In the genomic region with DNA sequence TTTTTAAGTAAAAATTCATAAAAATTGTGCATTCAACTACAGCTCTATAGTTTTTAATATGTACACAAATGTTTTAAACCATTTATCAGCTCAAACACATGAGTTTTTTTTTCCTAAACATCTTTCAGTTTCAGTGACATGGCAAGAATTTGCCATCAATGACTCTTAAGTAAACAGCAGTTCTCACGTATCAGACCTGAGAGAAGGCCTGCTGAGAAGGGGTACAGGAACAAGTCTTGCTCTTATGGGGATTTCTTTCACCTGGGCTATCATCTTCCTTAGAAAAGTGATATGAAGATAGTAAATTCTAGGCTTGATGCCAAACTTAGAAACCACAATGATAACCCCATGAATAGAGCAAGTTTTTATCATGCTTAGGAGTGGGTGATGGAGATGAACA, we compare ENCODE assay signal across 27 cellular contexts.
DNase-seq lines count a peak whose midpoint lies in the region; ATAC-seq and TF ChIP-seq lines count a peak whose summit lies in the region.
"Had no signal": no experiment of that assay in that cellular context is flagged by ENCODE, and none has a peak within 500 bp of the region (broad histone marks: within the 10 kb centered on the region; RNA-seq: fewer than 3 reads in every experiment).

No MANE protein-coding gene starts in this region.

- no peaks in the 10 kb centered on the region for H3K79me2 ChIP-seq in KMS-11 (ENCODE audit: insufficient read depth, low read depth)

- TF ChIP-seq CTCF in KMS-11 (conservative IDR thresholded peaks at IDR 0.05; ENCODE audit: low read depth, low read length) (no peak), choroid plexus epithelial cell (conservative IDR thresholded peaks at IDR 0.05; ENCODE audit: low read depth, low read length) (no peak)

- no peak overlapping the region for H2AFZ ChIP-seq in KMS-11 (ENCODE audit: low read depth)

- no peak overlapping the region for H3K4me3 ChIP-seq in KMS-11 (IDR thresholded peaks at IDR 0.05; ENCODE audit: insufficient read depth, low read depth, low read length)
- H3K4me3 ChIP-seq in choroid plexus epithelial cell (ENCODE audit: low read depth, low read length) = no peak overlapping the region
- H3K4me3 ChIP-seq: ovary, right atrium auricular region, thyroid gland had no signal

- no peak for ATAC-seq in GM21447 (IDR thresholded peaks at IDR 0.05; ENCODE audit: unreplicated experiment)
- ATAC-seq: activated CD8-positive, alpha-beta T cell treated with anti-CD3 and anti-CD28 coated beads, Interleukin-2, amount 10 ng/mL, durations not matched to agents 7 days and 5 days; left cardiac atrium; natural killer cell treated with Interleukin-12 subunit alpha and Interleukin-12 subunit beta and Interleukin-15 and Interleukin-18, amount 100 ng/mL, for 72 hours had no signal

- H3K9ac ChIP-seq in KMS-11 = no peak overlapping the region; the same call in 1 of the 2 replicates

- peak overlapping the region; percentile 40; the same call in 1 of the 2 replicates for H3K27ac ChIP-seq in KMS-11
- H3K27ac ChIP-seq: ovary, right atrium auricular region, thyroid gland had no signal

- peak; percentile 71 for DNase-seq in H4 (ENCODE audit: low spot score)
- DNase-seq in NCI-H2196 (lab: John Stamatoyannopoulos, UW; ENCODE audit: unreplicated experiment) = peak; percentile 3
- peak; percentile 9 for DNase-seq in choroid plexus epithelial cell (ENCODE audit: low read depth)
- DNase-seq in GM19238 (ENCODE audit: insufficient read length, low spot score) = no peak
- no peak for DNase-seq in HuH-7 (ENCODE audit: low spot score)
- DNase-seq: activated CD4-positive, CD25-positive, alpha-beta regulatory T cell treated with anti-CD3 and anti-CD28 coated beads, Interleukin-2, amount 50 U/mL, for 72 hours; activated CD8-positive, alpha-beta T cell treated with anti-CD3 and anti-CD28 coated beads, Interleukin-2, amount 10 ng/mL, durations not matched to agents 7 days and 5 days; activated naive CD4-positive, alpha-beta T cell treated with anti-CD3 and anti-CD28 coated beads for 36 hours; activated T-cell treated with anti-CD3 and anti-CD28 coated beads, Interleukin-2, amount 50 U/mL, for 1 hour; AML-193; caudate nucleus; CD8-positive, alpha-beta memory T cell; DMS153; GDM1; head of caudate nucleus; left cardiac atrium; midbrain; NCI-H1930; NCI-H774; ovary; stimulated activated CD4-positive, alpha-beta T cell treated with anti-CD3 and anti-CD28 coated beads, Interleukin-4, amount 100 ng/mL, for 24 hours; SW 1271; thyroid gland had no signal

- no peaks in the 10 kb centered on the region for H3K27me3 ChIP-seq in KMS-11 (ENCODE audit: insufficient read depth, low read depth)
- H3K27me3 ChIP-seq: ovary, right atrium auricular region, thyroid gland had no signal

- no peaks in the 10 kb centered on the region for H4K20me1 ChIP-seq in KMS-11 (ENCODE audit: insufficient read depth)

- H3K4me2 ChIP-seq in KMS-11 = peak overlapping the region; percentile 44; the same call in 1 of the 2 replicates

- no peaks in the 10 kb centered on the region for H3K36me3 ChIP-seq in KMS-11 (ENCODE audit: insufficient read depth)
- H3K36me3 ChIP-seq: ovary, right atrium auricular region, thyroid gland had no signal

- H3K4me1 ChIP-seq in KMS-11 (ENCODE audit: low read depth, poor library complexity, severe bottlenecking) = peaks cover 55% of the 10 kb centered on the region
- H3K4me1 ChIP-seq: right atrium auricular region, thyroid gland had no signal

Comparison
In these comparisons a context has a peak if more than half of its experiments do, and no peak if none do; other contexts are left out.
1. DNase-seq: peak in H4 (single experiment), NCI-H2196 (single experiment) and choroid plexus epithelial cell (single experiment); none in GM19238 (single experiment) and HuH-7 (single experiment).